Comparison of ENCODE assay signal across 1 cellular context in the genomic region with DNA sequence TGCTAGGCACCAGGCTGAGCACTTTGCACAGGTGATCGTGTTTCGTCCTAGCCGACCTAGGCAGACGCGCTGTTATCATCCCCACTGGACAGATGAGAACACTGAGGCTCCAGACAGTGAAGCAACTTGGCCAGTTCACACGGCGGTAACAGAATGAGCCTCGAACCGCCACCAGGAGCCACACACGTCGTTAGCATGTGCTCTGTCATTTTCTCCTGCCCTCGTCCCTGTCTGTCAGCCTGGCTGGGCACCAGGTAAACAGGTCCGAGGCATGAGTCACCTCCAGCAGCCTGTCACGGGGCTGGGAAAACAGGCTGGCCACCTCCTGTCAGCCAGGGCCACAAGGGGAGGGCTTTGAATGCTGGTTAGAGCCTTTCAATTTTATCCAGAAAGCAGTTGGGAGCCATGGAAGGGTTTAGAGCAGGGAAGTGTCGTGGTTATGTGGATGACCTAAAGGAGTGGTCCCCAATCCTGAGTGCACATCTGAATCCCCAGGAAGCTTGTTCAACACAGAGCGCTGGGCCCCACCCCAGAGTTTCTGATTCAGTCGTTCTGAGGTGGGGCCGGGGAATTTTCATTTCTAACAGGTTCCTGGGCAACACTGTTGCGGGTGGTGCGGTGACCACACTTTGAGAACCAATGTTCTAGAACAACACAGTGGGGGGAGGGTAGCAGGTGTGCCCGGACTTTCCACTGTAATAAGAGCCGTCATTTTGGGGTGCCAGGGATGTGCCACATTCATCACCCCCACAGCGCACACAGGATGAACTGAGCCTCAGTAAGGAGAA.
TF ChIP-seq lines count a peak whose summit lies in the region.

No MANE protein-coding gene starts in this region.

TF ChIP-seq in HepG2, 621 proteins besides CTCF, POLR2A, EP300 and RAD21 (continued from another document):
- peak; percentile 86; the same call in 1 of the 2 replicates for TF ChIP-seq ZNF451 (CRISPR knock-in tag; IDR thresholded peaks at IDR 0.05)
- no peak for TF ChIP-seq ARHGAP35 (CRISPR knock-in tag; IDR thresholded peaks at IDR 0.05; ENCODE audit: borderline replicate concordance)
- no peak; the same call in 1 of the 2 replicates for TF ChIP-seq GFI1 (CRISPR knock-in tag; IDR thresholded peaks at IDR 0.05; ENCODE audit: borderline replicate concordance)
- no peak for TF ChIP-seq FOXP1 (IDR thresholded peaks at IDR 0.05)
- peak; percentile 88 for TF ChIP-seq FOXP1 (CRISPR knock-in tag; IDR thresholded peaks at IDR 0.05)
- TF ChIP-seq, protein P1, sequence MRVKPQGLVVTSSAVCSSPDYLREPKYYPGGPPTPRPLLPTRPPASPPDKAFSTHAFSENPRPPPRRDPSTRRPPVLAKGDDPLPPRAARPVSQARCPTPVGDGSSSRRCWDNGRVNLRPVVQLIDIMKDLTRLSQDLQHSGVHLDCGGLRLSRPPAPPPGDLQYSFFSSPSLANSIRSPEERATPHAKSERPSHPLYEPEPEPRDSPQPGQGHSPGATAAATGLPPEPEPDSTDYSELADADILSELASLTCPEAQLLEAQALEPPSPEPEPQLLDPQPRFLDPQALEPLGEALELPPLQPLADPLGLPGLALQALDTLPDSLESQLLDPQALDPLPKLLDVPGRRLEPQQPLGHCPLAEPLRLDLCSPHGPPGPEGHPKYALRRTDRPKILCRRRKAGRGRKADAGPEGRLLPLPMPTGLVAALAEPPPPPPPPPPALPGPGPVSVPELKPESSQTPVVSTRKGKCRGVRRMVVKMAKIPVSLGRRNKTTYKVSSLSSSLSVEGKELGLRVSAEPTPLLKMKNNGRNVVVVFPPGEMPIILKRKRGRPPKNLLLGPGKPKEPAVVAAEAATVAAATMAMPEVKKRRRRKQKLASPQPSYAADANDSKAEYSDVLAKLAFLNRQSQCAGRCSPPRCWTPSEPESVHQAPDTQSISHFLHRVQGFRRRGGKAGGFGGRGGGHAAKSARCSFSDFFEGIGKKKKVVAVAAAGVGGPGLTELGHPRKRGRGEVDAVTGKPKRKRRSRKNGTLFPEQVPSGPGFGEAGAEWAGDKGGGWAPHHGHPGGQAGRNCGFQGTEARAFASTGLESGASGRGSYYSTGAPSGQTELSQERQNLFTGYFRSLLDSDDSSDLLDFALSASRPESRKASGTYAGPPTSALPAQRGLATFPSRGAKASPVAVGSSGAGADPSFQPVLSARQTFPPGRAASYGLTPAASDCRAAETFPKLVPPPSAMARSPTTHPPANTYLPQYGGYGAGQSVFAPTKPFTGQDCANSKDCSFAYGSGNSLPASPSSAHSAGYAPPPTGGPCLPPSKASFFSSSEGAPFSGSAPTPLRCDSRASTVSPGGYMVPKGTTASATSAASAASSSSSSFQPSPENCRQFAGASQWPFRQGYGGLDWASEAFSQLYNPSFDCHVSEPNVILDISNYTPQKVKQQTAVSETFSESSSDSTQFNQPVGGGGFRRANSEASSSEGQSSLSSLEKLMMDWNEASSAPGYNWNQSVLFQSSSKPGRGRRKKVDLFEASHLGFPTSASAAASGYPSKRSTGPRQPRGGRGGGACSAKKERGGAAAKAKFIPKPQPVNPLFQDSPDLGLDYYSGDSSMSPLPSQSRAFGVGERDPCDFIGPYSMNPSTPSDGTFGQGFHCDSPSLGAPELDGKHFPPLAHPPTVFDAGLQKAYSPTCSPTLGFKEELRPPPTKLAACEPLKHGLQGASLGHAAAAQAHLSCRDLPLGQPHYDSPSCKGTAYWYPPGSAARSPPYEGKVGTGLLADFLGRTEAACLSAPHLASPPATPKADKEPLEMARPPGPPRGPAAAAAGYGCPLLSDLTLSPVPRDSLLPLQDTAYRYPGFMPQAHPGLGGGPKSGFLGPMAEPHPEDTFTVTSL (CRISPR knock-in tag; IDR thresholded peaks at IDR 0.05; ENCODE audit: borderline replicate concordance), result peak; percentile 64; the same call in 1 of the 2 replicates
- TF ChIP-seq ZNF234 (CRISPR knock-in tag; conservative IDR thresholded peaks at IDR 0.05), result no peak
- no peak for TF ChIP-seq ZNF34 (CRISPR knock-in tag; IDR thresholded peaks at IDR 0.05; ENCODE audit: borderline replicate concordance)
- TF ChIP-seq, protein P2, sequence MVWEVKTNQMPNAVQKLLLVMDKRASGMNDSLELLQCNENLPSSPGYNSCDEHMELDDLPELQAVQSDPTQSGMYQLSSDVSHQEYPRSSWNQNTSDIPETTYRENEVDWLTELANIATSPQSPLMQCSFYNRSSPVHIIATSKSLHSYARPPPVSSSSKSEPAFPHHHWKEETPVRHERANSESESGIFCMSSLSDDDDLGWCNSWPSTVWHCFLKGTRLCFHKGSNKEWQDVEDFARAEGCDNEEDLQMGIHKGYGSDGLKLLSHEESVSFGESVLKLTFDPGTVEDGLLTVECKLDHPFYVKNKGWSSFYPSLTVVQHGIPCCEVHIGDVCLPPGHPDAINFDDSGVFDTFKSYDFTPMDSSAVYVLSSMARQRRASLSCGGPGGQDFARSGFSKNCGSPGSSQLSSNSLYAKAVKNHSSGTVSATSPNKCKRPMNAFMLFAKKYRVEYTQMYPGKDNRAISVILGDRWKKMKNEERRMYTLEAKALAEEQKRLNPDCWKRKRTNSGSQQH (CRISPR knock-in tag; IDR thresholded peaks at IDR 0.05; ENCODE audit: low read depth), result peak; percentile 82; the same call in 1 of the 2 replicates
- TF ChIP-seq ZNF567 (CRISPR knock-in tag; IDR thresholded peaks at IDR 0.05; ENCODE audit: borderline replicate concordance), result no peak
- peak; percentile 90; the same call in 1 of the 2 replicates for TF ChIP-seq RXRB (CRISPR knock-in tag; IDR thresholded peaks at IDR 0.05; ENCODE audit: borderline replicate concordance)
- peak; percentile 95 for TF ChIP-seq CBX5 (CRISPR knock-in tag; IDR thresholded peaks at IDR 0.05; ENCODE audit: borderline replicate concordance)
- TF ChIP-seq, protein P3, sequence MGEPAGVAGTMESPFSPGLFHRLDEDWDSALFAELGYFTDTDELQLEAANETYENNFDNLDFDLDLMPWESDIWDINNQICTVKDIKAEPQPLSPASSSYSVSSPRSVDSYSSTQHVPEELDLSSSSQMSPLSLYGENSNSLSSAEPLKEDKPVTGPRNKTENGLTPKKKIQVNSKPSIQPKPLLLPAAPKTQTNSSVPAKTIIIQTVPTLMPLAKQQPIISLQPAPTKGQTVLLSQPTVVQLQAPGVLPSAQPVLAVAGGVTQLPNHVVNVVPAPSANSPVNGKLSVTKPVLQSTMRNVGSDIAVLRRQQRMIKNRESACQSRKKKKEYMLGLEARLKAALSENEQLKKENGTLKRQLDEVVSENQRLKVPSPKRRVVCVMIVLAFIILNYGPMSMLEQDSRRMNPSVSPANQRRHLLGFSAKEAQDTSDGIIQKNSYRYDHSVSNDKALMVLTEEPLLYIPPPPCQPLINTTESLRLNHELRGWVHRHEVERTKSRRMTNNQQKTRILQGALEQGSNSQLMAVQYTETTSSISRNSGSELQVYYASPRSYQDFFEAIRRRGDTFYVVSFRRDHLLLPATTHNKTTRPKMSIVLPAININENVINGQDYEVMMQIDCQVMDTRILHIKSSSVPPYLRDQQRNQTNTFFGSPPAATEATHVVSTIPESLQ (CRISPR knock-in tag; conservative IDR thresholded peaks at IDR 0.05), result 0 out of 2 replicates have a peak, but pooled peaks have one; percentile 81
- TF ChIP-seq, protein P4, sequence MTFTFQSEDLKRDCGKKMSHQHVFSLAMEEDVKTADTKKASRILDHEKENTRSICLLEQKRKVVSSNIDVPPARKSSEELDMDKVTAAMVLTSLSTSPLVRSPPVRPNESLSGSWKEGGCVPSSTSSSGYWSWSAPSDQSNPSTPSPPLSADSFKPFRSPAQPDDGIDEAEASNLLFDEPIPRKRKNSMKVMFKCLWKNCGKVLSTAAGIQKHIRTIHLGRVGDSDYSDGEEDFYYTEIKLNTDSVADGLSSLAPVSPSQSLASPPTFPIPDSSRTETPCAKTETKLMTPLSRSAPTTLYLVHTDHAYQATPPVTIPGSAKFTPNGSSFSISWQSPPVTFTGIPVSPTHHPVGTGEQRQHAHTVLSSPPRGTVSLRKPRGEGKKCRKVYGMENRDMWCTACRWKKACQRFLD (CRISPR knock-in tag; IDR thresholded peaks at IDR 0.05; ENCODE audit: borderline replicate concordance), result no peak
- peak; percentile 64; the same call in 1 of the 2 replicates for TF ChIP-seq ZNF670 (CRISPR knock-in tag; IDR thresholded peaks at IDR 0.05; ENCODE audit: borderline replicate concordance)
- peak; percentile 90 for TF ChIP-seq ZNF430 (CRISPR knock-in tag; IDR thresholded peaks at IDR 0.05)
- no peak for TF ChIP-seq ATF7 (IDR thresholded peaks at IDR 0.05)
- TF ChIP-seq ATF7 (CRISPR knock-in tag; IDR thresholded peaks at IDR 0.05), result peak; percentile 36; the same call in 1 of the 2 replicates
- 0 out of 2 replicates have a peak, but pooled peaks have one; percentile 42 for TF ChIP-seq FOXC1 (CRISPR knock-in tag; IDR thresholded peaks at IDR 0.05; ENCODE audit: borderline replicate concordance)
- no peak for TF ChIP-seq SYNCRIP (IDR thresholded peaks at IDR 0.05; ENCODE audit: insufficient read depth, low read depth, low read length)
- TF ChIP-seq NFATC3 (CRISPR knock-in tag; IDR thresholded peaks at IDR 0.05), result no peak
- TF ChIP-seq, protein P5, sequence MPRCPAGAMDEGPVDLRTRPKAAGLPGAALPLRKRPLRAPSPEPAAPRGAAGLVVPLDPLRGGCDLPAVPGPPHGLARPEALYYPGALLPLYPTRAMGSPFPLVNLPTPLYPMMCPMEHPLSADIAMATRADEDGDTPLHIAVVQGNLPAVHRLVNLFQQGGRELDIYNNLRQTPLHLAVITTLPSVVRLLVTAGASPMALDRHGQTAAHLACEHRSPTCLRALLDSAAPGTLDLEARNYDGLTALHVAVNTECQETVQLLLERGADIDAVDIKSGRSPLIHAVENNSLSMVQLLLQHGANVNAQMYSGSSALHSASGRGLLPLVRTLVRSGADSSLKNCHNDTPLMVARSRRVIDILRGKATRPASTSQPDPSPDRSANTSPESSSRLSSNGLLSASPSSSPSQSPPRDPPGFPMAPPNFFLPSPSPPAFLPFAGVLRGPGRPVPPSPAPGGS (CRISPR knock-in tag; IDR thresholded peaks at IDR 0.05), result peak; percentile 96
- TF ChIP-seq MIER3 (CRISPR knock-in tag; IDR thresholded peaks at IDR 0.05; ENCODE audit: borderline replicate concordance), result peak; percentile 95; the same call in 1 of the 2 replicates
- TF ChIP-seq, protein P6, sequence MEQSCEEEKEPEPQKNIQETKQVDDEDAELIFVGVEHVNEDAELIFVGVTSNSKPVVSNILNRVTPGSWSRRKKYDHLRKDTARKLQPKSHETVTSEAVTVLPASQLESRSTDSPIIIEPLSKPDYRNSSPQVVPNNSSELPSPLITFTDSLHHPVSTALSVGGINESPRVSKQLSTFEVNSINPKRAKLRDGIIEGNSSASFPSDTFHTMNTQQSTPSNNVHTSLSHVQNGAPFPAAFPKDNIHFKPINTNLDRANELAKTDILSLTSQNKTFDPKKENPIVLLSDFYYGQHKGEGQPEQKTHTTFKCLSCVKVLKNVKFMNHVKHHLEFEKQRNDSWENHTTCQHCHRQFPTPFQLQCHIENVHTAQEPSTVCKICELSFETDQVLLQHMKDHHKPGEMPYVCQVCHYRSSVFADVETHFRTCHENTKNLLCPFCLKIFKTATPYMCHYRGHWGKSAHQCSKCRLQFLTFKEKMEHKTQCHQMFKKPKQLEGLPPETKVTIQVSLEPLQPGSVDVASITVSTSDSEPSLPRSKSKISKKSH (CRISPR knock-in tag; IDR thresholded peaks at IDR 0.05; ENCODE audit: borderline replicate concordance), result peak; percentile 60; the same call in 1 of the 2 replicates
- TF ChIP-seq FOSL1 (CRISPR knock-in tag; IDR thresholded peaks at IDR 0.05; ENCODE audit: borderline replicate concordance), result peak; percentile 82
- peak; percentile 93 for TF ChIP-seq ADNP (CRISPR knock-in tag; IDR thresholded peaks at IDR 0.05)
- TF ChIP-seq ZNF431 (CRISPR knock-in tag; IDR thresholded peaks at IDR 0.05; ENCODE audit: borderline replicate concordance, low read depth), result peak; percentile 95
- no peak for TF ChIP-seq SRF (IDR thresholded peaks at IDR 0.05; ENCODE audit: low read depth, low read length)
- TF ChIP-seq ZFAT (CRISPR knock-in tag; conservative IDR thresholded peaks at IDR 0.05), result no peak
- TF ChIP-seq SOX13 (IDR thresholded peaks at IDR 0.05), result no peak
- peak in 1 of 2 experiments; percentile 38; a peak in 1 of 4 replicates for TF ChIP-seq SOX13 (CRISPR knock-in tag; conservative IDR thresholded peaks at IDR 0.05 in 1 of 2, IDR thresholded peaks at IDR 0.05 in 1 of 2)
- TF ChIP-seq ELF3 (CRISPR knock-in tag; IDR thresholded peaks at IDR 0.05), result peak; percentile 96
- peak; percentile 92 for TF ChIP-seq ZZZ3 (CRISPR knock-in tag; IDR thresholded peaks at IDR 0.05; ENCODE audit: borderline replicate concordance)
- peak; percentile 53; the same call in 1 of the 2 replicates for TF ChIP-seq SATB2 (CRISPR knock-in tag; IDR thresholded peaks at IDR 0.05)
- peak; percentile 76; the same call in 1 of the 2 replicates for TF ChIP-seq TBX2 (CRISPR knock-in tag; IDR thresholded peaks at IDR 0.05; ENCODE audit: borderline replicate concordance)
- TF ChIP-seq ZNF776 (CRISPR knock-in tag; IDR thresholded peaks at IDR 0.05), result 0 out of 2 replicates have a peak, but pooled peaks have one; percentile 50
- peak; percentile 34; the same call in 1 of the 2 replicates for TF ChIP-seq ZFY (CRISPR knock-in tag; IDR thresholded peaks at IDR 0.05)
- TF ChIP-seq MAFK (conservative IDR thresholded peaks at IDR 0.05 in 1 of 2, IDR thresholded peaks at IDR 0.05 in 1 of 2; ENCODE audit: low read length in 2 of 2), result no peak
- TF ChIP-seq, protein P7, sequence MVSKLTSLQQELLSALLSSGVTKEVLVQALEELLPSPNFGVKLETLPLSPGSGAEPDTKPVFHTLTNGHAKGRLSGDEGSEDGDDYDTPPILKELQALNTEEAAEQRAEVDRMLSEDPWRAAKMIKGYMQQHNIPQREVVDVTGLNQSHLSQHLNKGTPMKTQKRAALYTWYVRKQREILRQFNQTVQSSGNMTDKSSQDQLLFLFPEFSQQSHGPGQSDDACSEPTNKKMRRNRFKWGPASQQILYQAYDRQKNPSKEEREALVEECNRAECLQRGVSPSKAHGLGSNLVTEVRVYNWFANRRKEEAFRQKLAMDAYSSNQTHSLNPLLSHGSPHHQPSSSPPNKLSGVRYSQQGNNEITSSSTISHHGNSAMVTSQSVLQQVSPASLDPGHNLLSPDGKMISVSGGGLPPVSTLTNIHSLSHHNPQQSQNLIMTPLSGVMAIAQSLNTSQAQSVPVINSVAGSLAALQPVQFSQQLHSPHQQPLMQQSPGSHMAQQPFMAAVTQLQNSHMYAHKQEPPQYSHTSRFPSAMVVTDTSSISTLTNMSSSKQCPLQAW (CRISPR knock-in tag; IDR thresholded peaks at IDR 0.05), result peak; percentile 93
- peak; percentile 77 for TF ChIP-seq GATAD1 (CRISPR knock-in tag; IDR thresholded peaks at IDR 0.05)
- TF ChIP-seq NFYB (CRISPR knock-in tag; IDR thresholded peaks at IDR 0.05), result no peak
